In the genomic region with DNA sequence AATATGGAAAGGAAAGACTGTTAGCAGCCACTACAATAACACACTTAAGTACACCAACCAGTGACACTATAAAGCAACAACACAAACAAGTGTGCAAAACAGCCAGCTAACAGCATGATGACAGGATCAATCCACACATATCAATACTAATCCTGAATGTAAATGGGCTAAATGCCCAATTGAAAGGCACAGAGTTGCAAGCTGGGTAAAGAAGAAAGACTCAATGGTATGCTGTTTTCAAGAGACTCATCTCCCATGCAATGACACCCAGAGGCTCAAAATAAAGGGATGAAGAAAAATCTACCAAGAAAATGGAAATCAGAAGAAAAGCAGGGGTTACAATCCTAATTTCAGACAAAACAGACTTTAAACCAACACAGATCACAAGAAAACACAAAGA, we compare ENCODE assay signal across 3 cellular contexts.
"Had no signal": no experiment of that assay in that cellular context is flagged by ENCODE, and none has a peak within 500 bp of the region (broad histone marks: within the 10 kb centered on the region; RNA-seq: fewer than 3 reads in every experiment).

No MANE protein-coding gene starts in this region.

- H3K4me3 ChIP-seq: GM12878 had no signal

- DNase-seq: GDM1, GF-D8 had no signal
